ENCODE assay signal across 10 cellular contexts in genomic region chr11:115501895-115502589, GRCh38. TPM values are rescaled to one million over a fixed set of nuclear protein-coding genes. Genes with fewer than 3 reads are reported as not detected.
DNase-seq lines count a peak whose midpoint lies in the region; ATAC-seq, FAIRE-seq and TF ChIP-seq lines count a peak whose summit lies in the region.
"Had no signal": no experiment of that assay in that cellular context is flagged by ENCODE, and none has a peak within 500 bp of the region (broad histone marks: within the 10 kb centered on the region; RNA-seq: fewer than 3 reads in every experiment).

No MANE protein-coding gene starts in this region.

- H2BK15ac ChIP-seq in IMR-90 (ENCODE audit: low read depth, low read length) = no peak overlapping the region

- no peak overlapping the region for H2BK5ac ChIP-seq in IMR-90 (ENCODE audit: low read depth, low read length, poor library complexity, severe bottlenecking)

- intact Hi-C loops in IMR-90 (cut with micrococcal nuclease) = loop anchor here (2.0 to 10.0 kb wide), 6 partner anchors 175 to 1207 kb away; partner anchors contain the start of gene NNMT

- H4K91ac ChIP-seq in IMR-90 (ENCODE audit: insufficient read depth, low read depth, low read length) = no peak overlapping the region

- H3K27me3 ChIP-seq in IMR-90 (ENCODE audit: control insufficient read depth, insufficient read depth, low read length) = peaks cover 5% of the 10 kb centered on the region
- H3K27me3 ChIP-seq in bronchial epithelial cell (ENCODE audit: control insufficient read depth, insufficient read depth, low read length) = peaks cover 6% of the 10 kb centered on the region

- peak overlapping the region; percentile 67 for H3K4me2 ChIP-seq in IMR-90 (ENCODE audit: low read depth, low read length)

- no peaks in the 10 kb centered on the region for H3K9me3 ChIP-seq in IMR-90 (ENCODE audit: control insufficient read depth, insufficient read depth, low read length)

- no peak overlapping the region for H2AK5ac ChIP-seq in IMR-90 (ENCODE audit: low read depth, low read length)

- H3K27ac Mint-ChIP-seq in nephron progenitor cell = no peak overlapping the region

- H3K4me1 Mint-ChIP-seq in nephron progenitor cell = peaks cover 15% of the 10 kb centered on the region

- no peak overlapping the region for H3K4ac ChIP-seq in IMR-90 (ENCODE audit: low read depth, low read length)

- H2BK20ac ChIP-seq in IMR-90 (ENCODE audit: low read depth, low read length) = no peak overlapping the region

- H2AFZ ChIP-seq in IMR-90 (replicated peaks; ENCODE audit: low read length, poor library complexity) = peak overlapping the region; percentile 97

- no peak overlapping the region for H3K56ac ChIP-seq in IMR-90 (ENCODE audit: extremely low read depth, insufficient read depth, low read length)

- H3K23ac ChIP-seq in IMR-90 (ENCODE audit: low read depth, low read length) = peak overlapping the region; percentile 77; the same call in 1 of the 2 replicates

- no peak overlapping the region for H4K5ac ChIP-seq in IMR-90 (ENCODE audit: low read depth, low read length)

- ATAC-seq in IMR-90 (ENCODE audit: low read depth) (no peak), GM18505 (IDR thresholded peaks at IDR 0.05; ENCODE audit: unreplicated experiment) (no peak), GM18502 (IDR thresholded peaks at IDR 0.05; ENCODE audit: poor library complexity, unreplicated experiment) (no peak), GM21528 (IDR thresholded peaks at IDR 0.05; ENCODE audit: low FRiP score, unreplicated experiment) (no peak)
- ATAC-seq: K562 had no signal

- H3K27ac ChIP-seq in IMR-90 (ENCODE audit: insufficient read depth, low read length) = no peak overlapping the region
- H3K27ac ChIP-seq: epithelial cell of prostate had no signal

- peak overlapping the region; percentile 12; the same call in 1 of the 2 replicates for H3K9ac ChIP-seq in IMR-90 (ENCODE audit: low read depth, low read length)

- H3K4me3 ChIP-seq in IMR-90 (ENCODE audit: insufficient read depth, low read depth, low read length) = peak overlapping the region; percentile 60
- H3K4me3 ChIP-seq in bronchial epithelial cell (ENCODE audit: low read depth, low read length) = peak overlapping the region; percentile 62
- H3K4me3 ChIP-seq: K562 had no signal

- peaks cover 2% of the 10 kb centered on the region; the same call in 1 of the 2 replicates for H3K4me1 ChIP-seq in IMR-90 (ENCODE audit: control insufficient read depth, insufficient read depth, low read length)

- H3K27me3 Mint-ChIP-seq in nephron progenitor cell (ENCODE audit: low read depth, poor library complexity) = peaks cover under 1% of the 10 kb centered on the region

- no peak overlapping the region for H3K14ac ChIP-seq in IMR-90 (replicated peaks; ENCODE audit: low read depth, low read length)

- no peak for FAIRE-seq in bronchial epithelial cell (lab: Jason Lieb, UNC)
- FAIRE-seq: K562 had no signal

- CTCF ChIA-PET in IMR-90 (lab: Yijun Ruan, JAX) = interaction anchor here (1.4 to 1.5 kb wide), 2 partner anchors 164 to 167 kb away, joined by 3 to 6 read pairs; no protein-coding TSS in a partner anchor

- H4K8ac ChIP-seq in IMR-90 (ENCODE audit: low read depth in 2 of 2, low read length in 2 of 2) = no peak overlapping the region

- H3K9me3 Mint-ChIP-seq in nephron progenitor cell = no peaks in the 10 kb centered on the region

- TF ChIP-seq CTCF in IMR-90 (conservative IDR thresholded peaks at IDR 0.05; ENCODE audit: low read depth, low read length) (no peak), bronchial epithelial cell (IDR thresholded peaks at IDR 0.05; ENCODE audit: insufficient read depth, low read length, severe bottlenecking) (no peak), nephron progenitor cell (IDR thresholded peaks at IDR 0.05) (no peak)

- POLR2A ChIA-PET in IMR-90 (lab: Charles Lee; ENCODE audit: unreplicated experiment) = no interaction called here

- TF ChIP-seq POLR2A in IMR-90 (IDR thresholded peaks at IDR 0.05; ENCODE audit: low read depth, low read length) (no peak), GM18505 (IDR thresholded peaks at IDR 0.05; ENCODE audit: borderline replicate concordance, extremely low read depth, insufficient read depth, insufficient read length) (no peak)

- WGBS in IMR-90 (ENCODE audit: extremely low coverage in 2 of 2, insufficient read length in 1 of 2), 2 experiments = 11% methylated on average over 10 of the region's 22 CpGs; no CpG with 5 or more reads in 1 of the 2 experiments

- H3K18ac ChIP-seq in IMR-90 (ENCODE audit: low read depth, low read length) = no peak overlapping the region

- peaks cover 8% of the 10 kb centered on the region; the same call in 1 of the 2 replicates for H4K20me1 ChIP-seq in IMR-90 (ENCODE audit: insufficient read depth, low read length)

- H3K4me3 Mint-ChIP-seq in nephron progenitor cell = no peak overlapping the region

- H2BK120ac ChIP-seq in IMR-90 (ENCODE audit: low read depth, low read length) = no peak overlapping the region

- peaks cover 15% of the 10 kb centered on the region for H3K36me3 Mint-ChIP-seq in nephron progenitor cell (ENCODE audit: low read depth)

- H3K9me1 ChIP-seq in IMR-90 (ENCODE audit: insufficient read depth, low read length) = no peaks in the 10 kb centered on the region; the same call in 1 of the 2 replicates

- H3K79me1 ChIP-seq in IMR-90 (ENCODE audit: low read depth in 1 of 2, low read length in 2 of 2) = peaks cover 9 to 15% of the 10 kb centered on the region in 2 experiments

- TF ChIP-seq RAD21 in IMR-90 (IDR thresholded peaks at IDR 0.05; ENCODE audit: low read length) = no peak

- BruUV-seq in IMR-90 (replicated peaks; lab: Mats Ljungman, UMichigan) = no TSS peak

- dilution Hi-C loops in IMR-90 (cut with HindIII; ENCODE audit: low sequenced_read_pairs, unreplicated experiment) = no loop called here

- no peak overlapping the region for H2AK9ac ChIP-seq in IMR-90 (replicated peaks; ENCODE audit: low read depth, low read length, poor library complexity)

- DNase-seq in Daoy (ENCODE audit: low read depth) (peak; percentile 19), IMR-90 (peak; percentile 21), bronchial epithelial cell (ENCODE audit: low read depth) (peak; percentile 19), nephron progenitor cell (peak; percentile 7), T-helper 9 cell (no peak)

- in situ Hi-C loops in IMR-90 (cut with MboI; ENCODE audit: low sequenced_read_pairs) = no loop called here

- H3K36me3 ChIP-seq in IMR-90 (ENCODE audit: control insufficient read depth, insufficient read depth, low read length) (no peaks in the 10 kb centered on the region), bronchial epithelial cell (ENCODE audit: control insufficient read depth, insufficient read depth, low read length) (no peaks in the 10 kb centered on the region)

TF ChIP-seq in IMR-90, 13 proteins besides CTCF, POLR2A, EP300 and RAD21:
- TF ChIP-seq USF2 (IDR thresholded peaks at IDR 0.05; ENCODE audit: low read depth, low read length) (no peak), CHD1 (IDR thresholded peaks at IDR 0.05; ENCODE audit: low read depth, low read length) (no peak), CEBPB (IDR thresholded peaks at IDR 0.05; ENCODE audit: low read depth, low read length) (no peak), BHLHE40 (IDR thresholded peaks at IDR 0.05; ENCODE audit: low read depth, low read length) (peak; percentile 29; the same call in 1 of the 2 replicates)

RNA-seq across cellular contexts. Expression of gene CADM1, which starts 2.2 kb away (rescaled TPM):
- 91.4 and 101 TPM in 2 replicates for total RNA-seq in Daoy (2014; rRNA removed; shearing (Covaris generic))
- total RNA-seq in IMR-90 (2012; rRNA removed) = 62.2 and 77.1 TPM in 2 replicates
- 27.8 and 28.8 TPM in 2 replicates for polyA plus RNA-seq in IMR-90 (2012; rRNA removed)
- polyA plus RNA-seq in IMR-90 (2012; cell fraction: cytosol; rRNA removed) = 10.1 and 18.8 TPM in 2 replicates
- polyA plus RNA-seq in IMR-90 (2012; cell fraction: nucleus; rRNA removed; ENCODE audit: low replicate concordance) = 9.6 and 30.1 TPM in 2 replicates
- 1.6 and 14.2 TPM in 2 replicates for total RNA-seq in bronchial epithelial cell
- polyA plus RNA-seq: K562 had no signal
